ENCODE assay signal across 8 cellular contexts in genomic region chr7:44981035-44981706, GRCh38. TPM values are rescaled to one million over a fixed set of nuclear protein-coding genes. Genes with fewer than 3 reads are reported as not detected.
DNase-seq lines count a peak whose midpoint lies in the region; ATAC-seq and TF ChIP-seq lines count a peak whose summit lies in the region.

No MANE protein-coding gene starts in this region.

- H3K36me3 Mint-ChIP-seq in CD4-positive, alpha-beta memory T cell = peaks cover 46 to 76% of the 10 kb centered on the region in 2 donors
- H3K36me3 Mint-ChIP-seq in T-cell = peaks cover 46% of the 10 kb centered on the region

- CTCF ChIA-PET in CD4-positive, alpha-beta memory T cell (lab: Charles Lee; ENCODE audit: partially characterized antibody) = interaction anchor here (1.0 to 5.3 kb wide), 3 partner anchors 8 to 154 kb away, joined by 3 to 42 read pairs (median 21); partner anchors contain the start of gene CCM2
- CTCF ChIA-PET in T-cell (lab: Charles Lee) = interaction anchor here in 1 of 2 donors (1.3 kb wide), 1 partner anchor 33 kb away, joined by 4 read pairs; no protein-coding TSS in a partner anchor

- intact Hi-C loops in CD4-positive, alpha-beta memory T cell (cut with micrococcal nuclease) = no loop called here
- intact Hi-C loops in left lung (cut with DNase I) = no loop called here

- TF ChIP-seq CTCF in left lung (IDR thresholded peaks at IDR 0.05) = no peak

- peak overlapping the region; percentile 85 for H3K27ac ChIP-seq in CD4-positive, alpha-beta memory T cell (ENCODE audit: low read depth, low read length)
- H3K27ac ChIP-seq in left lung = peak overlapping the region; percentile 67 to 76

- ATAC-seq in GM21529 (IDR thresholded peaks at IDR 0.05; ENCODE audit: unreplicated experiment) (peak; percentile 4), T-cell (replicated peaks in 1 of 4) (no peak), left lung (no peak), HG03039 (IDR thresholded peaks at IDR 0.05; ENCODE audit: unreplicated experiment) (no peak)

- H3K4me1 Mint-ChIP-seq in CD4-positive, alpha-beta memory T cell = peaks cover 54 to 100% (median 72%) of the 10 kb centered on the region in 4 donors
- H3K4me1 Mint-ChIP-seq in T-cell = peaks cover 83 to 96% (median 90%) of the 10 kb centered on the region in 3 donors

- H3K36me3 ChIP-seq in CD4-positive, alpha-beta memory T cell (ENCODE audit: insufficient read depth, low read length) = peaks cover 39% of the 10 kb centered on the region
- peaks cover 0 to 58% of the 10 kb centered on the region in 2 donors for H3K36me3 ChIP-seq in left lung

- H3K27me3 ChIP-seq in CD4-positive, alpha-beta memory T cell (ENCODE audit: insufficient read depth, low read length) = no peaks in the 10 kb centered on the region
- no peaks in the 10 kb centered on the region for H3K27me3 ChIP-seq in left lung

- H3K4me3 Mint-ChIP-seq in CD4-positive, alpha-beta memory T cell = peak overlapping the region; percentile 52 to 99 (median 97)
- peak overlapping the region in 2 of 3 donors; percentile 31 to 99 for H3K4me3 Mint-ChIP-seq in T-cell

- no peak overlapping the region for H3K4me3 ChIP-seq in CD4-positive, alpha-beta memory T cell (ENCODE audit: low read length in 2 of 2)
- no peak overlapping the region for H3K4me3 ChIP-seq in left lung

- H3K9me3 Mint-ChIP-seq in CD4-positive, alpha-beta memory T cell = peaks cover 0 to 1% (median 0%) of the 10 kb centered on the region in 8 donors
- no peaks in the 10 kb centered on the region for H3K9me3 Mint-ChIP-seq in T-cell

- H3K27ac Mint-ChIP-seq in CD4-positive, alpha-beta memory T cell = peak overlapping the region; percentile 96 to 99 (median 98)
- H3K27ac Mint-ChIP-seq in T-cell = peak overlapping the region; percentile 96

- no peaks in the 10 kb centered on the region for H3K27me3 Mint-ChIP-seq in CD4-positive, alpha-beta memory T cell
- H3K27me3 Mint-ChIP-seq in T-cell = no peaks in the 10 kb centered on the region

- no peaks in the 10 kb centered on the region for H3K9me3 ChIP-seq in CD4-positive, alpha-beta memory T cell (ENCODE audit: control insufficient read depth in 1 of 2, low read length in 2 of 2)
- no peaks in the 10 kb centered on the region for H3K9me3 ChIP-seq in left lung

- H3K4me1 ChIP-seq in CD4-positive, alpha-beta memory T cell (ENCODE audit: insufficient read depth, low read length) = peaks cover 78% of the 10 kb centered on the region
- peaks cover 44 to 97% of the 10 kb centered on the region in 2 donors for H3K4me1 ChIP-seq in left lung

- POLR2A ChIA-PET in CD4-positive, alpha-beta memory T cell (lab: Charles Lee; ENCODE audit: partially characterized antibody) = interaction anchor here (0.9 to 21.9 kb wide), 4 partner anchors 9 to 49 kb away, joined by 4 to 551 read pairs (median 242); partner anchors contain the start of gene CCM2
- POLR2A ChIA-PET in T-cell (lab: Charles Lee) = interaction anchor here (0.6 to 0.8 kb wide), 4 partner anchors 17 to 962 kb away, joined by 3 to 8 read pairs (median 5); no protein-coding TSS in a partner anchor

- peak in 1 of 5 donors; percentile 60 for DNase-seq in CD4-positive, alpha-beta memory T cell
- DNase-seq in T-cell (no peak), left lung (no peak), H4 (ENCODE audit: low spot score) (no peak), glomerular visceral epithelial cell (ENCODE audit: extremely low spot score) (no peak), NCI-H2081 treated with DMSO at 0.1 percent for 48 hours (lab: John Stamatoyannopoulos, UW) (no peak)

RNA-seq across cellular contexts. Expression of gene MYO1G, which starts 2.4 kb away (rescaled TPM):
- 10 to 100 TPM; 92.9 to 94.2 TPM for total RNA-seq in CD4-positive, alpha-beta memory T cell
- polyA plus RNA-seq in CD4-positive, alpha-beta memory T cell = 100 to 1,000 TPM; 143 to 168 TPM
- total RNA-seq in T-cell (100 to 1,000 TPM; 183 to 272 (median 192) TPM), left lung (10 to 100 TPM; 23.9 to 40.9 TPM)
- total RNA-seq in H4 (2014; rRNA removed; shearing (Covaris generic)) = not detected in 2 replicates

RNA-seq across cellular contexts. Expression of gene CCM2, which starts 18.8 kb away (rescaled TPM):
- total RNA-seq in CD4-positive, alpha-beta memory T cell = 100 to 1,000 TPM; 192 to 200 TPM
- 10 to 100 TPM; 82.1 to 91.9 TPM for polyA plus RNA-seq in CD4-positive, alpha-beta memory T cell
- 100 to 1,000 TPM in 4 of 5 donors, 10 to 100 TPM in 1; 88.6 to 190 (median 167) TPM for total RNA-seq in T-cell
- 10 to 100 TPM; 43.4 to 50.1 TPM for total RNA-seq in left lung
- total RNA-seq in H4 (2014; rRNA removed; shearing (Covaris generic)) = 61.5 and 78.6 TPM in 2 replicates

Comparison
In these comparisons a context has a peak if more than half of its experiments do, and no peak if none do; other contexts are left out.
1. RNA of gene MYO1G, which starts 2.4 kb away (total RNA-seq): 183 to 272 TPM in T-cell, 92.9 to 94.2 TPM in CD4-positive, alpha-beta memory T cell and 23.9 to 40.9 TPM in left lung; not detected in H4; every median in the first group is over 10 times any median in the second.